In genomic region chr1:190504539-190504938, GRCh38 we compare ENCODE assay signal across 14 cellular contexts. TPM values are rescaled to one million over a fixed set of nuclear protein-coding genes. Genes with fewer than 3 reads are reported as not detected.
"Had no signal": no experiment of that assay in that cellular context is flagged by ENCODE, and none has a peak within 500 bp of the region (broad histone marks: within the 10 kb centered on the region; RNA-seq: fewer than 3 reads in every experiment).

No MANE protein-coding gene starts in this region.

RNA-seq across cellular contexts. Expression of gene BRINP3, which starts 26.9 kb away (rescaled TPM):
- total RNA-seq: activated naive CD4-positive, alpha-beta T cell treated with anti-CD3 and anti-CD28 coated beads for 36 hours; activated naive CD4-positive, alpha-beta T cell treated with anti-CD3 and anti-CD28 coated beads, Interleukin-2, amount 50 U/mL, for 72 hours; activated naive CD8-positive, alpha-beta T cell treated with anti-CD3 and anti-CD28 coated beads for 36 hours; activated naive CD8-positive, alpha-beta T cell treated with anti-CD3 and anti-CD28 coated beads, Interleukin-2, amount 10 ng/mL, durations not matched to agents 7 days and 5 days; activated T-cell treated with anti-CD3 and anti-CD28 coated beads, Interleukin-2, amount 50 U/mL, for 4 hours; activated T-cell treated with anti-CD3 and anti-CD28 coated beads, Interleukin-2, amount 50 U/mL, for 72 hours; activated T-helper 1 cell treated with anti-CD3 and anti-CD28 coated beads, Interleukin-12 subunit alpha, Interleukin-12 subunit beta, Interleukin-2, Interleukin-4 antibody, amounts not matched to agents 30 ng/mL and 10 ng/mL and 1 ng/mL, durations not matched to agents 14 hours and 24 hours and 36 hours; activated T-helper 17 cell treated with anti-CD3 and anti-CD28 coated beads, Interleukin-2, amount 50 U/mL, for 72 hours; activated T-helper 2 cell treated with anti-CD3 and anti-CD28 coated beads, Interferon-gamma antibody, Interleukin-2, Interleukin-4, amounts not matched to agents 10 μg/mL and 5 μg/mL and 100 μg/mL, durations not matched to agents 14 hours and 24 hours and 36 hours; astrocyte; body of pancreas; bronchial epithelial cell; cardiac septum; chondrocyte had no signal
